Comparison of ENCODE assay signal across 1 cellular context in genomic region chr19:18117692-18118378, GRCh38.
TF ChIP-seq lines count a peak whose summit lies in the region.

No MANE protein-coding gene starts in this region.

TF ChIP-seq in K562, 482 proteins besides CTCF, POLR2A, EP300 and RAD21 (continued from another document and continues in another):
- TF ChIP-seq CHD7 (IDR thresholded peaks at IDR 0.05; ENCODE audit: low read depth, low read length) (no peak), CEBPB (tag; IDR thresholded peaks at IDR 0.05) (no peak), HNRNPK (IDR thresholded peaks at IDR 0.05; ENCODE audit: low read depth, low read length, poor library complexity, severe bottlenecking) (no peak), TAF1 (IDR thresholded peaks at IDR 0.05; ENCODE audit: control insufficient read depth, extremely low read depth, insufficient read depth, low read length, severe bottlenecking) (peak; percentile 31), SAP30 (IDR thresholded peaks at IDR 0.05; ENCODE audit: borderline replicate concordance, insufficient read depth, low read depth, low read length, poor library complexity, severe bottlenecking) (peak; percentile 46), CBX3 (IDR thresholded peaks at IDR 0.05; ENCODE audit: borderline replicate concordance in 1 of 2, low read length in 2 of 2) (peak in 1 of 2 experiments; percentile 47; a peak in 1 of 3 replicates), TCF7L2 (IDR thresholded peaks at IDR 0.05; ENCODE audit: low read depth, low read length) (no peak), ZNF23 (CRISPR knock-in tag; IDR thresholded peaks at IDR 0.05) (no peak), MYC (IDR thresholded peaks at IDR 0.05; ENCODE audit: low read depth, low read length) (peak; percentile 24), MYC (CRISPR knock-in tag; IDR thresholded peaks at IDR 0.05; ENCODE audit: borderline replicate concordance, low read depth) (no peak), ILK (tag; IDR thresholded peaks at IDR 0.05; ENCODE audit: borderline replicate concordance, low read depth) (no peak), PML (IDR thresholded peaks at IDR 0.05; ENCODE audit: low read length) (no peak), ELF1 (tag; IDR thresholded peaks at IDR 0.05) (peak; percentile 85), ZSCAN29 (IDR thresholded peaks at IDR 0.05) (no peak), ZFPM2 (CRISPR knock-in tag; IDR thresholded peaks at IDR 0.05) (no peak), EGR1 (conservative IDR thresholded peaks at IDR 0.05) (peak; percentile 85), CEBPG (CRISPR knock-in tag; IDR thresholded peaks at IDR 0.05) (no peak), CEBPG (tag; conservative IDR thresholded peaks at IDR 0.05 in 1 of 2, IDR thresholded peaks at IDR 0.05 in 1 of 2) (no peak), KAT7 (CRISPR knock-in tag; IDR thresholded peaks at IDR 0.05; ENCODE audit: borderline replicate concordance) (no peak), RBM22 (IDR thresholded peaks at IDR 0.05; ENCODE audit: low read depth, low read length, poor library complexity, severe bottlenecking) (peak; percentile 87), ZNF717 (CRISPR knock-in tag; IDR thresholded peaks at IDR 0.05) (no peak), ZBTB8A (IDR thresholded peaks at IDR 0.05; ENCODE audit: partially characterized antibody) (no peak), RBBP5 (IDR thresholded peaks at IDR 0.05; ENCODE audit: borderline replicate concordance, insufficient read depth, low read length, poor library complexity, severe bottlenecking) (peak; percentile 38), L3MBTL2 (IDR thresholded peaks at IDR 0.05) (peak; percentile 62; the same call in 1 of the 2 replicates), NFE2L1 (tag; IDR thresholded peaks at IDR 0.05; ENCODE audit: borderline replicate concordance, low read depth) (no peak), SMARCB1 (IDR thresholded peaks at IDR 0.05; ENCODE audit: insufficient read length, low read depth) (no peak), DPF2 (IDR thresholded peaks at IDR 0.05) (no peak), GATAD2A (IDR thresholded peaks at IDR 0.05) (no peak), ZNF274 (IDR thresholded peaks at IDR 0.05; ENCODE audit: borderline replicate concordance, low read depth, low read length) (no peak)
- TF ChIP-seq, protein P1, sequence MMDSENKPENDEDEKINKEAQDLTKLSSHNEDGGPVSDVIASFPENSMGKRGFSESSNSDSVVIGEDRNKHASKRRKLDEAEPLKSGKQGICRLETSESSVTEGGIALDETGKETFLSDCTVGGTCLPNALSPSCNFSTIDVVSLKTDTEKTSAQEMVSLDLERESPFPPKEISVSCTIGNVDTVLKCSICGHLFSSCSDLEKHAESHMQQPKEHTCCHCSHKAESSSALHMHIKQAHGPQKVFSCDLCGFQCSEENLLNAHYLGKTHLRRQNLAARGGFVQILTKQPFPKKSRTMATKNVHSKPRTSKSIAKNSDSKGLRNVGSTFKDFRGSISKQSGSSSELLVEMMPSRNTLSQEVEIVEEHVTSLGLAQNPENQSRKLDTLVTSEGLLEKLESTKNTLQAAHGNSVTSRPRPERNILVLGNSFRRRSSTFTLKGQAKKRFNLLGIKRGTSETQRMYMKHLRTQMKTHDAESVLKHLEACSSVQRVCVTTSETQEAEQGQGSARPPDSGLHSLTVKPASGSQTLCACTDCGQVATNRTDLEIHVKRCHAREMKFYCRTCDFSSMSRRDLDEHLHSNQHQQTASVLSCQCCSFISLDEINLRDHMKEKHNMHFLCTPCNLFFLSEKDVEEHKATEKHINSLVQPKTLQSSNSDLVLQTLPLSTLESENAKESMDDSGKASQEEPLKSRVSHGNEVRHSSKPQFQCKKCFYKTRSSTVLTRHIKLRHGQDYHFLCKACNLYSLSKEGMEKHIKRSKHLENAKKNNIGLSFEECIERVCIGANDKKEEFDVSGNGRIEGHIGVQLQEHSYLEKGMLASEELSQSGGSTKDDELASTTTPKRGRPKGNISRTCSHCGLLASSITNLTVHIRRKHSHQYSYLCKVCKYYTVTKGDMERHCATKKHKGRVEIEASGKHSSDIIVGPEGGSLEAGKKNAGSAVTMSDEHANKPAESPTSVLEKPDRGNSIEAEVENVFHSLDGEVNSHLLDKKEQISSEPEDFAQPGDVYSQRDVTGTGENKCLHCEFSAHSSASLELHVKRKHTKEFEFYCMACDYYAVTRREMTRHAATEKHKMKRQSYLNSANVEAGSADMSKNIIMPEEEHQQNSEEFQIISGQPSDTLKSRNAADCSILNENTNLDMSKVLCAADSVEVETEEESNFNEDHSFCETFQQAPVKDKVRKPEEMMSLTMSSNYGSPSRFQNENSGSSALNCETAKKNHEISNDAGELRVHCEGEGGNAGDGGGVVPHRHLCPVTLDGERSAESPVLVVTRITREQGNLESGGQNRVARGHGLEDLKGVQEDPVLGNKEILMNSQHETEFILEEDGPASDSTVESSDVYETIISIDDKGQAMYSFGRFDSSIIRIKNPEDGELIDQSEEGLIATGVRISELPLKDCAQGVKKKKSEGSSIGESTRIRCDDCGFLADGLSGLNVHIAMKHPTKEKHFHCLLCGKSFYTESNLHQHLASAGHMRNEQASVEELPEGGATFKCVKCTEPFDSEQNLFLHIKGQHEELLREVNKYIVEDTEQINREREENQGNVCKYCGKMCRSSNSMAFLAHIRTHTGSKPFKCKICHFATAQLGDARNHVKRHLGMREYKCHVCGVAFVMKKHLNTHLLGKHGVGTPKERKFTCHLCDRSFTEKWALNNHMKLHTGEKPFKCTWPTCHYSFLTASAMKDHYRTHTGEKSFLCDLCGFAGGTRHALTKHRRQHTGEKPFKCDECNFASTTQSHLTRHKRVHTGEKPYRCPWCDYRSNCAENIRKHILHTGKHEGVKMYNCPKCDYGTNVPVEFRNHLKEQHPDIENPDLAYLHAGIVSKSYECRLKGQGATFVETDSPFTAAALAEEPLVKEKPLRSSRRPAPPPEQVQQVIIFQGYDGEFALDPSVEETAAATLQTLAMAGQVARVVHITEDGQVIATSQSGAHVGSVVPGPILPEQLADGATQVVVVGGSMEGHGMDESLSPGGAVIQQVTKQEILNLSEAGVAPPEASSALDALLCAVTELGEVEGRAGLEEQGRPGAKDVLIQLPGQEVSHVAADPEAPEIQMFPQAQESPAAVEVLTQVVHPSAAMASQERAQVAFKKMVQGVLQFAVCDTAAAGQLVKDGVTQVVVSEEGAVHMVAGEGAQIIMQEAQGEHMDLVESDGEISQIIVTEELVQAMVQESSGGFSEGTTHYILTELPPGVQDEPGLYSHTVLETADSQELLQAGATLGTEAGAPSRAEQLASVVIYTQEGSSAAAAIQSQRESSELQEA (IDR thresholded peaks at IDR 0.05; ENCODE audit: low read depth): no peak
- TF ChIP-seq, protein P2, sequence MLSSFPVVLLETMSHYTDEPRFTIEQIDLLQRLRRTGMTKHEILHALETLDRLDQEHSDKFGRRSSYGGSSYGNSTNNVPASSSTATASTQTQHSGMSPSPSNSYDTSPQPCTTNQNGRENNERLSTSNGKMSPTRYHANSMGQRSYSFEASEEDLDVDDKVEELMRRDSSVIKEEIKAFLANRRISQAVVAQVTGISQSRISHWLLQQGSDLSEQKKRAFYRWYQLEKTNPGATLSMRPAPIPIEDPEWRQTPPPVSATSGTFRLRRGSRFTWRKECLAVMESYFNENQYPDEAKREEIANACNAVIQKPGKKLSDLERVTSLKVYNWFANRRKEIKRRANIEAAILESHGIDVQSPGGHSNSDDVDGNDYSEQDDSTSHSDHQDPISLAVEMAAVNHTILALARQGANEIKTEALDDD (IDR thresholded peaks at IDR 0.05): no peak
- TF ChIP-seq, protein P3, sequence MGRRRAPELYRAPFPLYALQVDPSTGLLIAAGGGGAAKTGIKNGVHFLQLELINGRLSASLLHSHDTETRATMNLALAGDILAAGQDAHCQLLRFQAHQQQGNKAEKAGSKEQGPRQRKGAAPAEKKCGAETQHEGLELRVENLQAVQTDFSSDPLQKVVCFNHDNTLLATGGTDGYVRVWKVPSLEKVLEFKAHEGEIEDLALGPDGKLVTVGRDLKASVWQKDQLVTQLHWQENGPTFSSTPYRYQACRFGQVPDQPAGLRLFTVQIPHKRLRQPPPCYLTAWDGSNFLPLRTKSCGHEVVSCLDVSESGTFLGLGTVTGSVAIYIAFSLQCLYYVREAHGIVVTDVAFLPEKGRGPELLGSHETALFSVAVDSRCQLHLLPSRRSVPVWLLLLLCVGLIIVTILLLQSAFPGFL (CRISPR knock-in tag; IDR thresholded peaks at IDR 0.05): no peak
- TF ChIP-seq, protein P4, sequence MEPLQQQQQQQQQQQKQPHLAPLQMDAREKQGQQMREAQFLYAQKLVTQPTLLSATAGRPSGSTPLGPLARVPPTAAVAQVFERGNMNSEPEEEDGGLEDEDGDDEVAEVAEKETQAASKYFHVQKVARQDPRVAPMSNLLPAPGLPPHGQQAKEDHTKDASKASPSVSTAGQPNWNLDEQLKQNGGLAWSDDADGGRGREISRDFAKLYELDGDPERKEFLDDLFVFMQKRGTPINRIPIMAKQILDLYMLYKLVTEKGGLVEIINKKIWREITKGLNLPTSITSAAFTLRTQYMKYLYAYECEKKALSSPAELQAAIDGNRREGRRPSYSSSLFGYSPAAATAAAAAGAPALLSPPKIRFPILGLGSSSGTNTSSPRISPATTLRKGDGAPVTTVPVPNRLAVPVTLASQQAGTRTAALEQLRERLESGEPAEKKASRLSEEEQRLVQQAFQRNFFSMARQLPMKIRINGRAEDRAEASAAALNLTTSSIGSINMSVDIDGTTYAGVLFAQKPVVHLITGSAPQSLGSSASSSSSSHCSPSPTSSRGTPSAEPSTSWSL (CRISPR knock-in tag; IDR thresholded peaks at IDR 0.05; ENCODE audit: borderline replicate concordance): no peak
- TF ChIP-seq, protein P5, sequence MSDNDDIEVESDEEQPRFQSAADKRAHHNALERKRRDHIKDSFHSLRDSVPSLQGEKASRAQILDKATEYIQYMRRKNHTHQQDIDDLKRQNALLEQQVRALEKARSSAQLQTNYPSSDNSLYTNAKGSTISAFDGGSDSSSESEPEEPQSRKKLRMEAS (CRISPR knock-in tag; IDR thresholded peaks at IDR 0.05): peak; percentile 49; the same call in 1 of the 2 replicates
